Comparison of ENCODE assay signal across 1 cellular context in genomic region chr4:160403066-160403465, GRCh38.
TF ChIP-seq lines count a peak whose summit lies in the region.

No MANE protein-coding gene starts in this region.

TF ChIP-seq in H1, 55 proteins besides CTCF, POLR2A, EP300 and RAD21 (continued from another document):
- TF ChIP-seq USF2 (IDR thresholded peaks at IDR 0.05; ENCODE audit: low read length) (no peak), POU5F1 (IDR thresholded peaks at IDR 0.05; ENCODE audit: low read depth, low read length) (no peak), POLR2AphosphoS5 (IDR thresholded peaks at IDR 0.05; ENCODE audit: low read depth, low read length) (no peak), TEAD4 (IDR thresholded peaks at IDR 0.05; ENCODE audit: low read depth, low read length) (no peak), SIX5 (IDR thresholded peaks at IDR 0.05; ENCODE audit: low read depth, low read length) (no peak), ASH2L (IDR thresholded peaks at IDR 0.05; ENCODE audit: low read length) (no peak), TAF1 (IDR thresholded peaks at IDR 0.05; ENCODE audit: low read depth, low read length) (no peak), SUZ12 (IDR thresholded peaks at IDR 0.05; ENCODE audit: low read length) (no peak), GTF2F1 (IDR thresholded peaks at IDR 0.05; ENCODE audit: borderline replicate concordance, low read depth, low read length) (no peak), KDM5A (IDR thresholded peaks at IDR 0.05; ENCODE audit: low read length) (no peak), YY1 (IDR thresholded peaks at IDR 0.05; ENCODE audit: low read depth, low read length) (no peak)
- TF ChIP-seq, protein P1, sequence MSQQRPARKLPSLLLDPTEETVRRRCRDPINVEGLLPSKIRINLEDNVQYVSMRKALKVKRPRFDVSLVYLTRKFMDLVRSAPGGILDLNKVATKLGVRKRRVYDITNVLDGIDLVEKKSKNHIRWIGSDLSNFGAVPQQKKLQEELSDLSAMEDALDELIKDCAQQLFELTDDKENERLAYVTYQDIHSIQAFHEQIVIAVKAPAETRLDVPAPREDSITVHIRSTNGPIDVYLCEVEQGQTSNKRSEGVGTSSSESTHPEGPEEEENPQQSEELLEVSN (IDR thresholded peaks at IDR 0.05), result no peak
